Comparison of ENCODE assay signal across 10 cellular contexts in the genomic region with DNA sequence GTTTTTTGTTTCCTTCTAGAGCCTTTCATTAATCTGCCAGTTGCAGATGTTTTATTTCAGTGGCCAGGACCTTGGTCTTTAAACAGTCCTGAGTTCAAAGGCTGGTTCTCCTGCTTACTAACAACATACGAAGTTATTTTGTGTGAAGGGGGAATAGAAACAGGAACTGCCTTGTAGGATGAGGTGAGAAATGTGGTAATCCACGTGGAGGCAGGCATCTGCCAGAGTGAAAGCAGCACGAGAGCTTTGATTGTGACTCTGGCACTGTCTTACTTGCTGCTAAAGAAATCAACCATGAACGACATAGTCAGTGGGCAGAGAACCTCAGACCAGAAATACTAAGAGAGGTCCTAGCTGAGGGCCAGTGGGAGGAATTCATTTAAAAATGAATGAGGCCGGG. TPM values are rescaled to one million over a fixed set of nuclear protein-coding genes. Genes with fewer than 3 reads are reported as not detected.
DNase-seq lines count a peak whose midpoint lies in the region; ATAC-seq and TF ChIP-seq lines count a peak whose summit lies in the region.
"Had no signal": no experiment of that assay in that cellular context is flagged by ENCODE, and none has a peak within 500 bp of the region (broad histone marks: within the 10 kb centered on the region; RNA-seq: fewer than 3 reads in every experiment).

No MANE protein-coding gene starts in this region.

- H3K9me3 Mint-ChIP-seq in activated naive CD4-positive, alpha-beta T cell treated with anti-CD3 and anti-CD28 coated beads, Interleukin-2, amount 10 ng/mL, durations not matched to agents 7 days and 5 days: no peaks in the 10 kb centered on the region
- no peaks in the 10 kb centered on the region for H3K9me3 Mint-ChIP-seq in T-cell

- no peak overlapping the region for H3K4me3 ChIP-seq in A673 (ENCODE audit: low read depth, low read length, poor library complexity, severe bottlenecking)

- intact Hi-C loops in A673 (cut with micrococcal nuclease; ENCODE audit: unreplicated experiment): no loop called here

- H3K27ac ChIP-seq in substantia nigra (ENCODE audit: low read depth, low read length, poor library complexity, severe bottlenecking): peak overlapping the region; percentile 65
- H3K27ac ChIP-seq in A673 (ENCODE audit: low read depth, low read length, poor library complexity, severe bottlenecking): no peak overlapping the region

- no peaks in the 10 kb centered on the region for H3K36me3 ChIP-seq in A673 (ENCODE audit: insufficient read depth, low read length, poor library complexity, severe bottlenecking)

- H3K9me3 ChIP-seq in A673 (ENCODE audit: low read depth, low read length, poor library complexity, severe bottlenecking): no peaks in the 10 kb centered on the region

- ATAC-seq in HG03060 (IDR thresholded peaks at IDR 0.05; ENCODE audit: low read depth, unreplicated experiment): peak; percentile 68
- ATAC-seq in T-cell (replicated peaks in 1 of 4): no peak

- H3K27ac Mint-ChIP-seq in activated naive CD4-positive, alpha-beta T cell treated with anti-CD3 and anti-CD28 coated beads, Interleukin-2, amount 10 ng/mL, durations not matched to agents 7 days and 5 days: peak overlapping the region; percentile 60
- peak overlapping the region; percentile 65 to 88 for H3K27ac Mint-ChIP-seq in T-cell

- CTCF ChIA-PET in activated naive CD4-positive, alpha-beta T cell treated with anti-CD3 and anti-CD28 coated beads, Interleukin-2, amount 10 ng/mL, durations not matched to agents 7 days and 5 days (lab: Charles Lee): interaction anchor here (0.9 kb wide), 1 partner anchor 20 kb away, joined by 3 read pairs; no protein-coding TSS in a partner anchor
- CTCF ChIA-PET in T-cell (lab: Charles Lee) (no interaction called here), A673 (lab: Charles Lee) (no interaction called here)

- BruUV-seq in A673 (replicated peaks; lab: Mats Ljungman, UMichigan): no TSS peak

- H3K36me3 Mint-ChIP-seq in activated naive CD4-positive, alpha-beta T cell treated with anti-CD3 and anti-CD28 coated beads, Interleukin-2, amount 10 ng/mL, durations not matched to agents 7 days and 5 days: peaks cover 85% of the 10 kb centered on the region
- peaks cover 59% of the 10 kb centered on the region for H3K36me3 Mint-ChIP-seq in T-cell

- H3K4me1 Mint-ChIP-seq in activated naive CD4-positive, alpha-beta T cell treated with anti-CD3 and anti-CD28 coated beads, Interleukin-2, amount 10 ng/mL, durations not matched to agents 7 days and 5 days: peaks cover 52% of the 10 kb centered on the region
- peaks cover 70 to 79% (median 72%) of the 10 kb centered on the region in 3 donors for H3K4me1 Mint-ChIP-seq in T-cell

- H3K4me1 ChIP-seq in A673 (ENCODE audit: insufficient read depth, low read length, poor library complexity, severe bottlenecking): no peaks in the 10 kb centered on the region

- H3K27me3 Mint-ChIP-seq in activated naive CD4-positive, alpha-beta T cell treated with anti-CD3 and anti-CD28 coated beads, Interleukin-2, amount 10 ng/mL, durations not matched to agents 7 days and 5 days: no peaks in the 10 kb centered on the region
- no peaks in the 10 kb centered on the region for H3K27me3 Mint-ChIP-seq in T-cell

- no peak for TF ChIP-seq CTCF in A673 (conservative IDR thresholded peaks at IDR 0.05; ENCODE audit: low read depth, low read length)

- POLR2A ChIA-PET in T-cell (lab: Charles Lee): no interaction called here
- POLR2A ChIA-PET in A673 (lab: Charles Lee; ENCODE audit: low non-redundant PET): no interaction called here

- H3K4me3 Mint-ChIP-seq in activated naive CD4-positive, alpha-beta T cell treated with anti-CD3 and anti-CD28 coated beads, Interleukin-2, amount 10 ng/mL, durations not matched to agents 7 days and 5 days: no peak overlapping the region
- H3K4me3 Mint-ChIP-seq in T-cell: peak overlapping the region in 2 of 3 donors; percentile 18 to 28

- no peak for DNase-seq in activated naive CD4-positive, alpha-beta T cell treated with anti-CD3 and anti-CD28 coated beads, Interleukin-2, amount 10 ng/mL, durations not matched to agents 7 days and 5 days
- no peak for DNase-seq in activated naive CD4-positive, alpha-beta T cell (lab: John Stamatoyannopoulos, UW)
- DNase-seq in T-cell (peak in 2 of 34 experiments; percentile 15 to 29), substantia nigra (lab: John Stamatoyannopoulos, UW) (no peak), NCI-H2081 treated with DMSO at 0.1 percent for 48 hours (lab: John Stamatoyannopoulos, UW) (no peak), A673 (ENCODE audit: low spot score) (no peak), putamen (ENCODE audit: low spot score) (no peak)
- DNase-seq: activated gamma-delta T cell, NCI-H146 had no signal

- H3K27me3 ChIP-seq in A673 (replicated peaks; ENCODE audit: insufficient read depth, low read depth, low read length, poor library complexity): no peaks in the 10 kb centered on the region

RNA-seq across cellular contexts. Expression of a gene that starts 30.4 kb away (rescaled TPM):
- 100 to 1,000 TPM; 332 to 473 (median 390) TPM for total RNA-seq in T-cell
- 25.3 and 31.2 TPM in 2 replicates for total RNA-seq in A673 (2021)

RNA-seq across cellular contexts. Expression of a gene that starts 37.1 kb away (rescaled TPM):
- total RNA-seq in T-cell (under 1 TPM; 0.23 to 0.63 (median 0.35) TPM), A673 (2021) (0.24 TPM in 1 of 2 replicates, not detected in the other)

RNA-seq across cellular contexts. Expression of a gene that starts 41.9 kb away (rescaled TPM):
- total RNA-seq in T-cell (1 to 10 TPM in 4 of 5 donors, under 1 TPM in 1; 0.98 to 5.2 (median 3.7) TPM), A673 (2021) (22.4 and 22.8 TPM in 2 replicates)

Comparison
In these comparisons a context has a peak if more than half of its experiments do, and no peak if none do; other contexts are left out.
1. RNA of a gene that starts 30.4 kb away (total RNA-seq): 332 to 473 TPM in T-cell; 25.3 to 31.2 TPM in A673; every median in the first group is over 10 times any median in the second.